ENCODE assay signal across 32 cellular contexts in genomic region chr16:8549843-8550412, GRCh38. TPM values are rescaled to one million over a fixed set of nuclear protein-coding genes. Genes with fewer than 3 reads are reported as not detected.
"Had no signal": no experiment of that assay in that cellular context is flagged by ENCODE, and none has a peak within 500 bp of the region (broad histone marks: within the 10 kb centered on the region; RNA-seq: fewer than 3 reads in every experiment).

No MANE protein-coding gene starts in this region.

- H3K9me3 Mint-ChIP-seq: stimulated activated effector memory CD8-positive, alpha-beta T cell treated with anti-CD3 and anti-CD28 coated beads, Interleukin-12 subunit alpha, Interleukin-12 subunit beta, amount 100 ng/mL, for 72 hours; stimulated activated naive CD8-positive, alpha-beta T cell treated with anti-CD3 and anti-CD28 coated beads, Interleukin-15, amount 100 ng/mL, for 72 hours; stimulated activated naive CD8-positive, alpha-beta T cell treated with anti-CD3 and anti-CD28 coated beads, Interleukin-15, Interleukin-2, amounts not matched to agents 100 ng/mL and 50 ng/mL, for 24 hours had no signal

- H3K4me1 Mint-ChIP-seq: stimulated activated effector memory CD8-positive, alpha-beta T cell treated with anti-CD3 and anti-CD28 coated beads, Interleukin-12 subunit alpha, Interleukin-12 subunit beta, amount 100 ng/mL, for 72 hours; stimulated activated memory B cell treated with anti-CD40 and anti-IgM and Interleukin-4, amounts not matched to agents 10 μg/mL and 1 μg/mL and 100 μg/mL, for 72 hours had no signal

- H3K36me3 ChIP-seq: stomach, suprapubic skin, thoracic aorta, thyroid gland, tibial artery, tibial nerve, transverse colon, upper lobe of left lung, upper lobe of right lung, uterus, vagina had no signal

- H3K4me3 Mint-ChIP-seq: stimulated activated effector memory CD8-positive, alpha-beta T cell treated with anti-CD3 and anti-CD28 coated beads, Interleukin-12 subunit alpha, Interleukin-12 subunit beta, amount 100 ng/mL, for 72 hours; stimulated activated memory B cell treated with anti-CD40 and anti-IgM and Interleukin-4, amounts not matched to agents 10 μg/mL and 1 μg/mL and 100 μg/mL, for 72 hours; stimulated activated naive B cell treated with anti-CD40 and anti-IgM and Interleukin-4, amounts not matched to agents 10 μg/mL and 1 μg/mL and 100 μg/mL, for 72 hours; stimulated activated naive CD8-positive, alpha-beta T cell treated with anti-CD3 and anti-CD28 coated beads, Interleukin-15, amount 100 ng/mL, for 72 hours; stimulated activated naive CD8-positive, alpha-beta T cell treated with anti-CD3 and anti-CD28 coated beads, Interleukin-15, Interleukin-2, amounts not matched to agents 100 ng/mL and 50 ng/mL, for 24 hours had no signal

- DNase-seq: stimulated activated CD4-positive, alpha-beta T cell treated with anti-CD3 and anti-CD28 coated beads, Interleukin-2, amount 100 ng/mL, for 24 hours; stimulated activated CD4-positive, alpha-beta T cell treated with anti-CD3 and anti-CD28 coated beads, Interleukin-2, amount 100 ng/mL, for 48 hours; stimulated activated CD4-positive, alpha-beta T cell treated with anti-CD3 and anti-CD28 coated beads, Interleukin-4, amount 100 ng/mL, for 1 hour; stimulated activated CD4-positive, alpha-beta T cell treated with anti-CD3 and anti-CD28 coated beads, Interleukin-4, amount 100 ng/mL, for 24 hours; stimulated activated CD4-positive, alpha-beta T cell treated with anti-CD3 and anti-CD28 coated beads, Interleukin-4, amount 100 ng/mL, for 4 hours; stimulated activated CD8-positive, alpha-beta memory T cell treated with anti-CD3 and anti-CD28 coated beads, Interleukin-4, amount 100 ng/mL, for 48 hours; stimulated activated naive B cell treated with anti-CD40 and anti-IgM and Interleukin-4, amounts not matched to agents 10 μg/mL and 1 μg/mL and 100 μg/mL, for 72 hours; stimulated activated naive CD4-positive, alpha-beta T cell; stimulated activated naive CD4-positive, alpha-beta T cell treated with Interleukin-2 at 50 U/mL for 16 hours; stimulated activated naive CD8-positive, alpha-beta T cell treated with anti-CD3 and anti-CD28 coated beads, Interleukin-15, amount 100 ng/mL, for 72 hours; stimulated activated naive CD8-positive, alpha-beta T cell treated with anti-CD3 and anti-CD28 coated beads, Interleukin-15, Interleukin-2, amounts not matched to agents 100 U/mL and 50 U/mL, for 24 hours; substantia nigra; testis; thyroid gland; tibial artery; transverse colon; trophoblast cell; upper lobe of right lung; uterus had no signal

- H3K27ac ChIP-seq: stomach, suprapubic skin, testis, thoracic aorta, thyroid gland, tibial artery, tibial nerve, transverse colon, upper lobe of left lung, upper lobe of right lung, uterus, vagina had no signal

- H3K4me3 ChIP-seq: stomach, suprapubic skin, testis, thoracic aorta, thyroid gland, tibial artery, tibial nerve, transverse colon, upper lobe of left lung, upper lobe of right lung, uterus, vagina had no signal

- H3K27me3 ChIP-seq: testis, thyroid gland, tibial nerve, upper lobe of left lung, uterus, vagina had no signal

- H3K27ac Mint-ChIP-seq: stimulated activated effector memory CD8-positive, alpha-beta T cell treated with anti-CD3 and anti-CD28 coated beads, Interleukin-12 subunit alpha, Interleukin-12 subunit beta, amount 100 ng/mL, for 72 hours; stimulated activated memory B cell treated with anti-CD40 and anti-IgM and Interleukin-4, amounts not matched to agents 10 μg/mL and 1 μg/mL and 100 μg/mL, for 72 hours; stimulated activated naive B cell treated with anti-CD40 and anti-IgM and Interleukin-4, amounts not matched to agents 10 μg/mL and 1 μg/mL and 100 μg/mL, for 72 hours; stimulated activated naive CD8-positive, alpha-beta T cell treated with anti-CD3 and anti-CD28 coated beads, Interleukin-15, amount 100 ng/mL, for 72 hours; stimulated activated naive CD8-positive, alpha-beta T cell treated with anti-CD3 and anti-CD28 coated beads, Interleukin-15, Interleukin-2, amounts not matched to agents 100 ng/mL and 50 ng/mL, for 24 hours had no signal

- ATAC-seq: stimulated activated effector memory CD8-positive, alpha-beta T cell treated with anti-CD3 and anti-CD28 coated beads, Interleukin-12 subunit alpha, Interleukin-12 subunit beta, amount 100 ng/mL, for 72 hours; stimulated activated memory B cell treated with anti-CD40 and anti-IgM and Interleukin-4, amounts not matched to agents 10 μg/mL and 1 μg/mL and 100 μg/mL, for 72 hours; stimulated activated naive B cell treated with anti-CD40 and anti-IgM and Interleukin-4, amounts not matched to agents 10 μg/mL and 1 μg/mL and 100 μg/mL, for 72 hours; stimulated activated naive CD8-positive, alpha-beta T cell treated with anti-CD3 and anti-CD28 coated beads, Interleukin-15, amount 100 ng/mL, for 72 hours; stimulated activated naive CD8-positive, alpha-beta T cell treated with anti-CD3 and anti-CD28 coated beads, Interleukin-15, Interleukin-2, amounts not matched to agents 100 U/mL and 50 U/mL, for 24 hours; upper lobe of right lung had no signal

- H3K36me3 Mint-ChIP-seq: stimulated activated effector memory CD8-positive, alpha-beta T cell treated with anti-CD3 and anti-CD28 coated beads, Interleukin-12 subunit alpha, Interleukin-12 subunit beta, amount 100 ng/mL, for 72 hours; stimulated activated memory B cell treated with anti-CD40 and anti-IgM and Interleukin-4, amounts not matched to agents 10 μg/mL and 1 μg/mL and 100 μg/mL, for 72 hours; stimulated activated naive B cell treated with anti-CD40 and anti-IgM and Interleukin-4, amounts not matched to agents 10 μg/mL and 1 μg/mL and 100 μg/mL, for 72 hours had no signal

- H3K4me1 ChIP-seq: suprapubic skin, testis, thyroid gland, tibial artery, tibial nerve, upper lobe of left lung, upper lobe of right lung, uterus, vagina had no signal

- H3K9me3 ChIP-seq: stomach, suprapubic skin, testis, thoracic aorta, thyroid gland, tibial artery, tibial nerve, transverse colon, upper lobe of left lung, upper lobe of right lung, uterus, vagina had no signal

RNA-seq across cellular contexts. Expression of gene TMEM114, which starts 40.4 kb away (rescaled TPM):
- total RNA-seq: stomach, subcutaneous adipose tissue, suprapubic skin, temporal lobe, testis, thoracic aorta, thyroid gland, tibial nerve, transverse colon, upper lobe of left lung, upper lobe of right lung, ureter, urinary bladder, uterus, vagina had no signal
- polyA plus RNA-seq: stomach, urinary bladder had no signal
